19 cellular contexts compared by ENCODE assay signal in genomic region chr1:226371866-226372490, GRCh38. TPM values are rescaled to one million over a fixed set of nuclear protein-coding genes. Genes with fewer than 3 reads are reported as not detected.
DNase-seq lines count a peak whose midpoint lies in the region; ATAC-seq and TF ChIP-seq lines count a peak whose summit lies in the region.
"Had no signal": no experiment of that assay in that cellular context is flagged by ENCODE, and none has a peak within 500 bp of the region (broad histone marks: within the 10 kb centered on the region; RNA-seq: fewer than 3 reads in every experiment).

No MANE protein-coding gene starts in this region.

- peaks cover 97% of the 10 kb centered on the region for H3K36me3 Mint-ChIP-seq in activated B cell treated with CpG ODN at 0.5 μM for 24 hours (ENCODE audit: low read depth)
- peaks cover 63 to 72% of the 10 kb centered on the region in 2 donors for H3K36me3 Mint-ChIP-seq in stimulated activated naive B cell treated with anti-CD40 and anti-IgM and Interleukin-4, amounts not matched to agents 10 μg/mL and 1 μg/mL and 100 μg/mL, for 72 hours
- H3K36me3 Mint-ChIP-seq in naive thymus-derived CD8-positive, alpha-beta T cell: peaks cover 0 to 100% (median 23%) of the 10 kb centered on the region in 3 donors

- no peaks in the 10 kb centered on the region for H3K9me3 Mint-ChIP-seq in activated B cell treated with CpG ODN at 0.5 μM for 24 hours
- no peaks in the 10 kb centered on the region for H3K9me3 Mint-ChIP-seq in stimulated activated naive B cell treated with anti-CD40 and anti-IgM and Interleukin-4, amounts not matched to agents 10 μg/mL and 1 μg/mL and 100 μg/mL, for 72 hours
- no peaks in the 10 kb centered on the region for H3K9me3 Mint-ChIP-seq in naive thymus-derived CD8-positive, alpha-beta T cell
- H3K9me3 Mint-ChIP-seq: HFFc6 had no signal

- H3K27ac ChIP-seq in right atrium auricular region (no peak overlapping the region), left ventricle myocardium inferior (replicated peaks) (peak overlapping the region; percentile 74), upper lobe of right lung (no peak overlapping the region)
- H3K27ac ChIP-seq: A549, C4-2B had no signal

- peaks cover 48% of the 10 kb centered on the region for H3K4me1 Mint-ChIP-seq in activated B cell treated with CpG ODN at 0.5 μM for 24 hours
- peaks cover 42 to 50% of the 10 kb centered on the region in 2 donors for H3K4me1 Mint-ChIP-seq in stimulated activated naive B cell treated with anti-CD40 and anti-IgM and Interleukin-4, amounts not matched to agents 10 μg/mL and 1 μg/mL and 100 μg/mL, for 72 hours
- peaks cover 0 to 23% (median 3%) of the 10 kb centered on the region in 4 donors for H3K4me1 Mint-ChIP-seq in naive thymus-derived CD8-positive, alpha-beta T cell

- intact Hi-C loops in Right ventricle myocardium inferior (cut with DNase I): loop anchor here (5.0 kb wide), 1 partner anchor 35 kb away; the partner anchor contains the start of gene PARP1
- intact Hi-C loops in activated B cell treated with CpG ODN at 0.5 μM for 24 hours (cut with micrococcal nuclease): loop anchor here (2.0 to 5.0 kb wide), 2 partner anchors 65 to 249 kb away; partner anchors contain the start of gene LIN9
- intact Hi-C loops in left ventricle myocardium inferior (cut with micrococcal nuclease): no loop called here
- intact Hi-C loops in upper lobe of right lung (cut with DNase I): no loop called here

- POLR2A ChIA-PET in activated B cell treated with CpG ODN at 0.5 μM for 24 hours (lab: Charles Lee): interaction anchor here (2.0 kb wide), 1 partner anchor 35 kb away, joined by 18 read pairs; the partner anchor contains the start of gene PARP1
- POLR2A ChIA-PET in naive thymus-derived CD8-positive, alpha-beta T cell (lab: Charles Lee): interaction anchor here (0.6 kb wide), 1 partner anchor 269 kb away, joined by 3 read pairs; no protein-coding TSS in a partner anchor

- no peaks in the 10 kb centered on the region for H3K27me3 Mint-ChIP-seq in activated B cell treated with CpG ODN at 0.5 μM for 24 hours
- H3K27me3 Mint-ChIP-seq in stimulated activated naive B cell treated with anti-CD40 and anti-IgM and Interleukin-4, amounts not matched to agents 10 μg/mL and 1 μg/mL and 100 μg/mL, for 72 hours: no peaks in the 10 kb centered on the region
- H3K27me3 Mint-ChIP-seq in naive thymus-derived CD8-positive, alpha-beta T cell: no peaks in the 10 kb centered on the region

- H3K4me1 ChIP-seq in right atrium auricular region (peaks cover 0 to 32% of the 10 kb centered on the region in 2 donors), left ventricle myocardium inferior (peaks cover 57% of the 10 kb centered on the region), upper lobe of right lung (no peaks in the 10 kb centered on the region)
- H3K4me1 ChIP-seq: A549 had no signal

- TF ChIP-seq CTCF in right atrium auricular region (IDR thresholded peaks at IDR 0.05) (no peak), activated B cell treated with CpG ODN at 0.5 μM for 24 hours (IDR thresholded peaks at IDR 0.05) (no peak), left ventricle myocardium inferior (IDR thresholded peaks at IDR 0.05; ENCODE audit: borderline replicate concordance) (no peak), upper lobe of right lung (IDR thresholded peaks at IDR 0.05) (no peak)

- H3K27ac Mint-ChIP-seq in activated B cell treated with CpG ODN at 0.5 μM for 24 hours: peak overlapping the region; percentile 91
- H3K27ac Mint-ChIP-seq in stimulated activated naive B cell treated with anti-CD40 and anti-IgM and Interleukin-4, amounts not matched to agents 10 μg/mL and 1 μg/mL and 100 μg/mL, for 72 hours: peak overlapping the region; percentile 86
- H3K27ac Mint-ChIP-seq in naive thymus-derived CD8-positive, alpha-beta T cell: peak overlapping the region in 1 of 10 donors; percentile 50
- H3K27ac Mint-ChIP-seq: HFFc6 had no signal

- CTCF ChIA-PET in activated B cell treated with CpG ODN at 0.5 μM for 24 hours (lab: Charles Lee): interaction anchor here (2.3 kb wide), 1 partner anchor 246 kb away, joined by 7 read pairs; no protein-coding TSS in a partner anchor

- ATAC-seq in Right ventricle myocardium inferior: peak; percentile 8
- ATAC-seq in activated B cell treated with CpG ODN at 0.5 μM for 24 hours (ENCODE audit: low read depth): no peak
- no peak for ATAC-seq in stimulated activated naive B cell treated with anti-CD40 and anti-IgM and Interleukin-4, amounts not matched to agents 10 μg/mL and 1 μg/mL and 100 μg/mL, for 72 hours (replicated peaks)
- ATAC-seq in naive thymus-derived CD8-positive, alpha-beta T cell: no peak
- no peak for ATAC-seq in upper lobe of right lung
- ATAC-seq: A549 had no signal

- peaks cover 64% of the 10 kb centered on the region for H3K36me3 ChIP-seq in right atrium auricular region
- peaks cover 88% of the 10 kb centered on the region for H3K36me3 ChIP-seq in left ventricle myocardium inferior
- peaks cover 98% of the 10 kb centered on the region for H3K36me3 ChIP-seq in upper lobe of right lung

- H3K9me3 ChIP-seq in right atrium auricular region (no peaks in the 10 kb centered on the region), left ventricle myocardium inferior (replicated peaks) (no peaks in the 10 kb centered on the region), upper lobe of right lung (no peaks in the 10 kb centered on the region)
- H3K9me3 ChIP-seq: A549 had no signal

- H3K4me3 Mint-ChIP-seq in activated B cell treated with CpG ODN at 0.5 μM for 24 hours: no peak overlapping the region
- no peak overlapping the region for H3K4me3 Mint-ChIP-seq in stimulated activated naive B cell treated with anti-CD40 and anti-IgM and Interleukin-4, amounts not matched to agents 10 μg/mL and 1 μg/mL and 100 μg/mL, for 72 hours
- H3K4me3 Mint-ChIP-seq in naive thymus-derived CD8-positive, alpha-beta T cell: no peak overlapping the region
- H3K4me3 Mint-ChIP-seq: HFFc6 had no signal

- H3K4me3 ChIP-seq in right atrium auricular region: no peak overlapping the region
- H3K4me3 ChIP-seq in left ventricle myocardium inferior: no peak overlapping the region
- no peak overlapping the region for H3K4me3 ChIP-seq in upper lobe of right lung
- H3K4me3 ChIP-seq: A549 had no signal

- no peaks in the 10 kb centered on the region for H3K27me3 ChIP-seq in right atrium auricular region
- no peaks in the 10 kb centered on the region for H3K27me3 ChIP-seq in left ventricle myocardium inferior (ENCODE audit: low read depth)
- no peaks in the 10 kb centered on the region for H3K27me3 ChIP-seq in upper lobe of right lung

- DNase-seq in Right ventricle myocardium inferior (ENCODE audit: missing footprints): no peak
- DNase-seq in right atrium auricular region (ENCODE audit: low spot score): no peak
- no peak for DNase-seq in activated B cell treated with CpG ODN at 0.5 μM for 24 hours
- no peak for DNase-seq in left ventricle myocardium inferior
- no peak for DNase-seq in stimulated activated naive B cell treated with anti-CD40 and anti-IgM and Interleukin-4, amounts not matched to agents 10 μg/mL and 1 μg/mL and 100 μg/mL, for 72 hours
- DNase-seq in naive thymus-derived CD8-positive, alpha-beta T cell: no peak
- DNase-seq in upper lobe of right lung: no peak
- DNase-seq in NCI-H82 treated with DMSO at 0.1 percent for 48 hours (lab: John Stamatoyannopoulos, UW; ENCODE audit: unreplicated experiment): no peak
- DNase-seq: HFFc6, Kasumi-1, MM.1S, NCI-H1105, NCI-H1694, NCI-H2081 treated with DMSO at 0.1 percent for 48 hours, NCI-H446 treated with DMSO at 0.1 percent for 48 hours, NCI-H69, SHP77 treated with DMSO at 0.1 percent for 48 hours had no signal

RNA-seq across cellular contexts. Expression of gene PARP1, which starts 35.9 kb away (rescaled TPM):
- total RNA-seq in Right ventricle myocardium inferior (154 TPM), right atrium auricular region (10 to 100 TPM; 68.0 to 70.6 TPM), activated B cell treated with CpG ODN at 0.5 μM for 24 hours (232 and 260 TPM in 2 replicates), left ventricle myocardium inferior (138 TPM), upper lobe of right lung (64.6 TPM)
- 100 to 1,000 TPM; 102 to 103 TPM for total RNA-seq in naive thymus-derived CD8-positive, alpha-beta T cell
- 100 to 1,000 TPM in 2 of 3 donors, 10 to 100 TPM in 1; 98.6 to 128 (median 121) TPM for polyA plus RNA-seq in naive thymus-derived CD8-positive, alpha-beta T cell

Comparison
In these comparisons a context has a peak if more than half of its experiments do, and no peak if none do; other contexts are left out.
1. intact Hi-C loops: an anchor here in Right ventricle myocardium inferior (5.0 kb wide) and activated B cell treated with CpG ODN at 0.5 μM for 24 hours (2.0 to 5.0 kb wide); none called in left ventricle myocardium inferior and upper lobe of right lung.